ENCODE assay signal across 1 cellular context in the genomic region with DNA sequence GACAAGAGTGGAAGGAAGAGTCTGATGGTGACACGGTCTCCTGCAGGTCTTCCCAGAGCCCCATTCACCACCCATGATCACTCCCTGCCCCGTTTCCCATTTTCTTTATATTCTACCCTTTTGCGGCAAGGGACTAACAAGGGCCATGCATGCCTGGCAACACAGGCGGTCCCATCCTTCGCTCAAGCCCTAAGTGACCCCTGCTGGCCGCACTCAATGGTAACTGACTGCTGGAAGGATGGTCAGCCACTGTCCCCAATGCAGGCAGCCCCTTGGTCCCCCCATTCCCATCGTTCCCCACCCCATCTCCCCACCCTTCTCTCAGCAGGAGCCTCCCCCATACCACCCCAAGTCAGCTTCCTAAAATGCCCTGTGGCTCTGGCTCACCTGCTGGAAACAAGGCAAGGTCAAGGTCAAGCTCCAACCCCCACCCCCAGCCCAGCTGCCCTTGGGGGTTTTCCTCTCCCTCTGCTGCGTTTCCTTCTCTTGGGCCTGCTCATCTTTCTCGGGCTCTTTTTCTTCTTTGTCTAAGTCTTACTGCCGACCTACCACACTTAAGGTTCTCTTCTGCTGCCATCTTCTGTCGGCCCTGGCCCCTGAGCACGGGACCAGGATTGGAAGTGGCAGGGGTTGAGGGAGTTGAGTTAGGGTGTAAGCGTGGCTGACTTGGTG.
TF ChIP-seq lines count a peak whose summit lies in the region.

No MANE protein-coding gene starts in this region.

TF ChIP-seq in HepG2, 621 proteins besides CTCF, POLR2A, EP300 and RAD21:
- TF ChIP-seq ZNF615 (CRISPR knock-in tag; IDR thresholded peaks at IDR 0.05; ENCODE audit: borderline replicate concordance) (no peak), HNRNPK (IDR thresholded peaks at IDR 0.05; ENCODE audit: low read depth, low read length, poor library complexity, severe bottlenecking) (peak; percentile 31)
